ENCODE assay signal across 1 cellular context in the genomic region with DNA sequence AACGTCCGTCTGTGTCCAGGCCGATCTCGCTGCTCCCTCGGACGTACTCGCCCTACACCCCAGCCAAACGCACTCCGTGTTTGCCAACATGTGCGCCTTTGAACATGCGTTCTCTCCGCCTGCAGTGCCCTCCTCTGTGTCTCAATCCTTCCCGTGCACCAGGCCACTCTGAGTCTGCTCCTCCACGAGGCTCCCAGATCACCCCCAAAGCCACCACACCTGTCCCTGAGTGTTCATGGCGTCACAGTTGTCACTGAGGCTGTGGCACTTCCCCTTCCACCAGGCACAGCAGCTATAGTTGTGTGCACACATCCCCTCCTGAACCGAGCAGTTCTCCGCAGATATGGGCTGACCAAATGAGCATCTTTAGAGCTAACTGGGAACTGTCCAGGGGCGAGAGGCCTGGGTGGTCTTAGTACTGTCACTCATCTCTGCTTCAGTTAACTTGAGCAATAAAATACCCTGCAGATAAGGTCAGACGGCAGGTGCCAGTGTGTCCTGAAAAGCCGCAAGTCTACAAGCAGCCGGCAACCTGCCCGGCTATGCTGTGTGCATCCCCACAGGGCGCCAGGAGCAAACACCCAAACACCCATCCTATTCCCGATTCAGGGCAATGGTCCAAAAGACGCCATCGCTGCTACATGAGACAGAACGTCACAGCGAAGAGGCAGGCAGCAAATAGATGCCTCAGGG.
TF ChIP-seq lines count a peak whose summit lies in the region.

No MANE protein-coding gene starts in this region.

TF ChIP-seq in H1, 55 proteins besides CTCF, POLR2A, EP300 and RAD21:
- TF ChIP-seq MAFK (IDR thresholded peaks at IDR 0.05; ENCODE audit: low read depth, low read length), result no peak
- TF ChIP-seq CHD2 (IDR thresholded peaks at IDR 0.05; ENCODE audit: low read length), result no peak
- no peak for TF ChIP-seq CHD1 (IDR thresholded peaks at IDR 0.05; ENCODE audit: low read depth, low read length)
- TF ChIP-seq FOSL1 (IDR thresholded peaks at IDR 0.05; ENCODE audit: insufficient read depth, low read depth, low read length), result no peak
- TF ChIP-seq ASH2L (IDR thresholded peaks at IDR 0.05; ENCODE audit: low read length), result no peak
- TF ChIP-seq KDM5A (IDR thresholded peaks at IDR 0.05; ENCODE audit: low read length), result no peak
- no peak for TF ChIP-seq SIRT6 (IDR thresholded peaks at IDR 0.05; ENCODE audit: low read length)
- TF ChIP-seq YY1 (IDR thresholded peaks at IDR 0.05; ENCODE audit: low read depth, low read length), result no peak
- TF ChIP-seq SAP30 (IDR thresholded peaks at IDR 0.05; ENCODE audit: insufficient read depth, insufficient replicate concordance, low read length), result no peak
- no peak for TF ChIP-seq SP2 (IDR thresholded peaks at IDR 0.05; ENCODE audit: low read length)
- TF ChIP-seq, protein P1, sequence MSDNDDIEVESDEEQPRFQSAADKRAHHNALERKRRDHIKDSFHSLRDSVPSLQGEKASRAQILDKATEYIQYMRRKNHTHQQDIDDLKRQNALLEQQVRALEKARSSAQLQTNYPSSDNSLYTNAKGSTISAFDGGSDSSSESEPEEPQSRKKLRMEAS (IDR thresholded peaks at IDR 0.05), result no peak
- no peak for TF ChIP-seq POU5F1 (IDR thresholded peaks at IDR 0.05; ENCODE audit: low read depth, low read length)
- no peak for TF ChIP-seq SIX5 (IDR thresholded peaks at IDR 0.05; ENCODE audit: low read depth, low read length)
- TF ChIP-seq JUN (IDR thresholded peaks at IDR 0.05; ENCODE audit: low read depth, low read length), result no peak
- TF ChIP-seq BACH1 (IDR thresholded peaks at IDR 0.05; ENCODE audit: low read length), result no peak
- TF ChIP-seq CBX5 (IDR thresholded peaks at IDR 0.05; ENCODE audit: low read depth, low read length), result no peak
- no peak for TF ChIP-seq TAF7 (optimal IDR thresholded peaks at IDR 0.05; ENCODE audit: borderline replicate concordance, low read depth, low read length)
